8 cellular contexts compared by ENCODE assay signal in the genomic region with DNA sequence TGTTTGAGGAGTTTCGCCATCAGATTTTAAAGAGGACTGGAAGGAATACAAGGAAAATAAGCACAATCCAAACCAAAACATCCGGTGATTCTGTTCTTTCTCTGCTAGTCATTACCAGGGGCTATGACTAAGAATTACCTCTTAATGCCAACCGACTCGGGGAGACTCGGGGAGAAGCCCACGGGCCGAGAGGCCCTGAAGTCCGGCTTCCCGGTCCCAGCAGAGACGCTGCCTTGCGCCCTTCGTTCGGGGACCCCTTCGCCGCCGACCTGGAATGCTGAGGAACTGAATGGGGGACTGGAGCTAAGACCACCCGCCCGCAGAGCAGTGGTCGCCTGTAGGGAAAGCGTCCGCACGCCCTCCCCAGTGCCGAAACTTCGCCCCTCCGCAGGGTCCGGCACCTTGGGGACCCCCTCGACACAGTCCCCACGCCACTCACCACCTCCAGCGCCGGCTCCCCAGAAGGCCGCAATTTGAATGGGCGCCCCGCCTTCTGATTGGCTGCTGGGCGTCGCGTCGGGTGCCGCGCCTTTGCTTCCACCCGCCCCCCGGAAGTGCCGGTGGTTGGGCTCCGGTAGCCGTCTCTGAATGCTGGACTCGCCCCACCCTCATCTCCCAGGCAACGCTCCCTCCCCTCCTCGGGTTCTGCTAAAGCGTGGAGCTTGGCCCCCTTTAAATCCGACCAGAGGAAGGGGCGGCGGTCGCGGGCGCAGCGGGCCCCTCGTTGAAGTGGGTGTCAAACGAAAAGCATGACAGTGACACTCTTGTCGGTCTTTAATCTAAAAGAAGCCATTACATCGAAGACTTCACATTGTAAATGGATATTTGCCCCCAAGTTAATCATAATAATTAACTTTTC. TPM values are rescaled to one million over a fixed set of nuclear protein-coding genes. Genes with fewer than 3 reads are reported as not detected.
A peak's percentile ranks its signal among the peaks of the same experiment; 100 is the strongest.
DNase-seq lines count a peak whose midpoint lies in the region; ATAC-seq and TF ChIP-seq lines count a peak whose summit lies in the region.

A gene with protein sequence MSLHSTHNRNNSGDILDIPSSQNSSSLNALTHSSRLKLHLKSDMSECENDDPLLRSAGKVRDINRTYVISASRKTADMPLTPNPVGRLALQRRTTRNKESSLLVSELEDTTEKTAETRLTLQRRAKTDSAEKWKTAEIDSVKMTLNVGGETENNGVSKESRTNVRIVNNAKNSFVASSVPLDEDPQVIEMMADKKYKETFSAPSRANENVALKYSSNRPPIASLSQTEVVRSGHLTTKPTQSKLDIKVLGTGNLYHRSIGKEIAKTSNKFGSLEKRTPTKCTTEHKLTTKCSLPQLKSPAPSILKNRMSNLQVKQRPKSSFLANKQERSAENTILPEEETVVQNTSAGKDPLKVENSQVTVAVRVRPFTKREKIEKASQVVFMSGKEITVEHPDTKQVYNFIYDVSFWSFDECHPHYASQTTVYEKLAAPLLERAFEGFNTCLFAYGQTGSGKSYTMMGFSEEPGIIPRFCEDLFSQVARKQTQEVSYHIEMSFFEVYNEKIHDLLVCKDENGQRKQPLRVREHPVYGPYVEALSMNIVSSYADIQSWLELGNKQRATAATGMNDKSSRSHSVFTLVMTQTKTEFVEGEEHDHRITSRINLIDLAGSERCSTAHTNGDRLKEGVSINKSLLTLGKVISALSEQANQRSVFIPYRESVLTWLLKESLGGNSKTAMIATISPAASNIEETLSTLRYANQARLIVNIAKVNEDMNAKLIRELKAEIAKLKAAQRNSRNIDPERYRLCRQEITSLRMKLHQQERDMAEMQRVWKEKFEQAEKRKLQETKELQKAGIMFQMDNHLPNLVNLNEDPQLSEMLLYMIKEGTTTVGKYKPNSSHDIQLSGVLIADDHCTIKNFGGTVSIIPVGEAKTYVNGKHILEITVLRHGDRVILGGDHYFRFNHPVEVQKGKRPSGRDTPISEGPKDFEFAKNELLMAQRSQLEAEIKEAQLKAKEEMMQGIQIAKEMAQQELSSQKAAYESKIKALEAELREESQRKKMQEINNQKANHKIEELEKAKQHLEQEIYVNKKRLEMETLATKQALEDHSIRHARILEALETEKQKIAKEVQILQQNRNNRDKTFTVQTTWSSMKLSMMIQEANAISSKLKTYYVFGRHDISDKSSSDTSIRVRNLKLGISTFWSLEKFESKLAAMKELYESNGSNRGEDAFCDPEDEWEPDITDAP (N-terminal part only) (minus strand): TSS at position 479 of the 859 bp plus-strand sequence. CDS start 2,028 bp downstream, outside the sequence.

- ATAC-seq in HG02852 (IDR thresholded peaks at IDR 0.05; ENCODE audit: unreplicated experiment) (peak; percentile 90), psoas muscle (peak; percentile 99 to 100 (median 100))
- peak; percentile 94 for ATAC-seq in activated naive CD8-positive, alpha-beta T cell treated with anti-CD3 and anti-CD28 coated beads, Interleukin-2, amount 50 U/mL, for 24 hours

- H3K9me3 Mint-ChIP-seq in activated naive CD8-positive, alpha-beta T cell treated with anti-CD3 and anti-CD28 coated beads, Interleukin-2, amount 50 U/mL, for 24 hours: no peaks in the 10 kb centered on the region

- no peaks in the 10 kb centered on the region for H3K27me3 ChIP-seq in left ventricle myocardium inferior (ENCODE audit: low read depth)
- no peaks in the 10 kb centered on the region for H3K27me3 ChIP-seq in psoas muscle (ENCODE audit: insufficient read depth in 3 of 3, low read length in 2 of 3)
- no peaks in the 10 kb centered on the region for H3K27me3 ChIP-seq in uterus

- intact Hi-C loops in left ventricle myocardium inferior (cut with micrococcal nuclease) (loop anchor here (5.0 to 10.0 kb wide), 2 partner anchors 182 to 214 kb away; no protein-coding TSS in a partner anchor), psoas muscle (cut with DNase I) (loop anchor here (1.0 to 10.0 kb wide), 7 partner anchors 48 to 424 kb away; a partner anchor contains a TSS), uterus (cut with DNase I; ENCODE audit: low total_unique reads) (loop anchor here (10.0 kb wide), 1 partner anchor 184 kb away; no protein-coding TSS in a partner anchor)

- peaks cover 34% of the 10 kb centered on the region for H3K4me1 Mint-ChIP-seq in activated naive CD8-positive, alpha-beta T cell treated with anti-CD3 and anti-CD28 coated beads, Interleukin-2, amount 50 U/mL, for 24 hours

- H3K4me3 ChIP-seq in left ventricle myocardium inferior (peak within 1 kb of the TSS; percentile 71), psoas muscle (peak within 1 kb of the TSS; percentile 79), uterus (peak within 1 kb of the TSS; percentile 45 to 57)

- H3K27ac ChIP-seq in left ventricle myocardium inferior (replicated peaks): peak within 1 kb of the TSS; percentile 29
- no peak within 1 kb of the TSS for H3K27ac ChIP-seq in psoas muscle
- peak within 1 kb of the TSS; percentile 17 to 45 for H3K27ac ChIP-seq in uterus

- H3K36me3 ChIP-seq in left ventricle myocardium inferior (no peaks in the 10 kb centered on the region), psoas muscle (ENCODE audit: insufficient read depth in 1 of 2, low read depth in 1 of 2) (no peaks in the 10 kb centered on the region), uterus (no peaks in the 10 kb centered on the region)

- no peaks in the 10 kb centered on the region for H3K9me3 ChIP-seq in left ventricle myocardium inferior (replicated peaks)
- no peaks in the 10 kb centered on the region for H3K9me3 ChIP-seq in psoas muscle
- H3K9me3 ChIP-seq in uterus: no peaks in the 10 kb centered on the region

- peak within 1 kb of the TSS; percentile 83 for H3K27ac Mint-ChIP-seq in activated naive CD8-positive, alpha-beta T cell treated with anti-CD3 and anti-CD28 coated beads, Interleukin-2, amount 50 U/mL, for 24 hours

- in situ Hi-C loops in GM13976 (cut with MboI; ENCODE audit: low sequenced_read_pairs, unreplicated experiment): loop anchor here (5.0 kb wide), 1 partner anchor 182 kb away; no protein-coding TSS in a partner anchor

- H3K4me3 Mint-ChIP-seq in activated naive CD8-positive, alpha-beta T cell treated with anti-CD3 and anti-CD28 coated beads, Interleukin-2, amount 50 U/mL, for 24 hours: peak within 1 kb of the TSS; percentile 87

- peaks cover 6% of the 10 kb centered on the region for H3K27me3 Mint-ChIP-seq in activated naive CD8-positive, alpha-beta T cell treated with anti-CD3 and anti-CD28 coated beads, Interleukin-2, amount 50 U/mL, for 24 hours

- DNase-seq in GM13976 (ENCODE audit: low spot score) (peak; percentile 96), NCI-H1436 treated with DMSO at 0.1 percent for 48 hours (lab: John Stamatoyannopoulos, UW) (peak; percentile 93), T follicular helper cell (ENCODE audit: low read depth) (peak; percentile 87), left ventricle myocardium inferior (peak; percentile 93), psoas muscle (peak; percentile 93 to 96), uterus (peak; percentile 88 to 89)
- DNase-seq in activated naive CD8-positive, alpha-beta T cell treated with anti-CD3 and anti-CD28 coated beads, Interleukin-2, amount 50 U/mL, for 24 hours: peak; percentile 94

- 0 to 1% (median 1%) methylated on average over 58 to 59 of the region's 59 CpGs for WGBS in psoas muscle, 3 donors

- peaks cover 22% of the 10 kb centered on the region for H3K4me1 ChIP-seq in left ventricle myocardium inferior
- peaks cover 11% of the 10 kb centered on the region for H3K4me1 ChIP-seq in psoas muscle
- H3K4me1 ChIP-seq in uterus: no peaks in the 10 kb centered on the region

- H3K36me3 Mint-ChIP-seq in activated naive CD8-positive, alpha-beta T cell treated with anti-CD3 and anti-CD28 coated beads, Interleukin-2, amount 50 U/mL, for 24 hours (ENCODE audit: low read depth): peaks cover 12% of the 10 kb centered on the region

- no peak for TF ChIP-seq POLR2A in uterus (IDR thresholded peaks at IDR 0.05)

- TF ChIP-seq CTCF in GM13976 (IDR thresholded peaks at IDR 0.05; ENCODE audit: borderline replicate concordance, control extremely low read depth, extremely low read depth, insufficient read depth, missing control alignments): no peak
- TF ChIP-seq CTCF in left ventricle myocardium inferior (IDR thresholded peaks at IDR 0.05; ENCODE audit: borderline replicate concordance): no peak
- TF ChIP-seq CTCF in psoas muscle (IDR thresholded peaks at IDR 0.05): no peak
- TF ChIP-seq CTCF in uterus (IDR thresholded peaks at IDR 0.05): no peak

RNA-seq across cellular contexts. Expression of the gene that starts here (rescaled TPM):
- total RNA-seq in left ventricle myocardium inferior (0.08 TPM), psoas muscle (under 1 TPM; 0.04 to 0.11 (median 0.08) TPM), uterus (1 to 10 TPM in 1 of 4 donors, under 1 TPM in 2, not detected in 1; under 0.01 to 9.2 (median 0.15) TPM)
- under 1 TPM; 0.01 to 0.06 (median 0.04) TPM for polyA plus RNA-seq in psoas muscle

Comparison
In these comparisons a context has a peak if more than half of its experiments do, and no peak if none do; other contexts are left out.
1. Peak in DNase-seq, H3K4me3 ChIP-seq and H3K27ac ChIP-seq in left ventricle myocardium inferior; RNA of the gene not detected or under 1 TPM.
2. Peak in DNase-seq, ATAC-seq and H3K4me3 ChIP-seq in psoas muscle; RNA of the gene not detected or under 1 TPM.